ENCODE assay signal across 17 cellular contexts in genomic region chr11:94100253-94100652, GRCh38. TPM values are rescaled to one million over a fixed set of nuclear protein-coding genes. Genes with fewer than 3 reads are reported as not detected.
A peak's percentile ranks its signal among the peaks of the same experiment; 100 is the strongest.
DNase-seq lines count a peak whose midpoint lies in the region; ATAC-seq and TF ChIP-seq lines count a peak whose summit lies in the region.
"Had no signal": no experiment of that assay in that cellular context is flagged by ENCODE, and none has a peak within 500 bp of the region (broad histone marks: within the 10 kb centered on the region; RNA-seq: fewer than 3 reads in every experiment).

No MANE protein-coding gene starts in this region.

- H3K27me3 ChIP-seq in thyroid gland: no peaks in the 10 kb centered on the region
- H3K27me3 ChIP-seq: BLaER1 had no signal

- TF ChIP-seq POLR2A in thyroid gland (IDR thresholded peaks at IDR 0.05): no peak

- DNase-seq in NCI-H1417 (lab: John Stamatoyannopoulos, UW) (peak in 2 of 3 experiments; percentile 33 to 43), NCI-H1417 treated with DMSO at 0.1 percent for 48 hours (lab: John Stamatoyannopoulos, UW) (no peak), NCI-H345 (lab: John Stamatoyannopoulos, UW) (peak; percentile 88), SHP77 treated with DMSO at 0.1 percent for 48 hours (lab: John Stamatoyannopoulos, UW) (peak; percentile 69), thyroid gland (peak; percentile 9 to 19), left colon (no peak), NCI-H1930 (lab: John Stamatoyannopoulos, UW) (no peak)
- DNase-seq: 8988T; CD8-positive, alpha-beta memory T cell; GDM1; H9; NCI-H1694; NCI-H748 treated with DMSO at 0.1 percent for 48 hours; SIG-M5; T-helper 17 cell had no signal

- H3K4me3 ChIP-seq in thyroid gland (replicated peaks in 1 of 3): no peak overlapping the region
- H3K4me3 ChIP-seq: BLaER1 had no signal

- no peaks in the 10 kb centered on the region for H3K36me3 ChIP-seq in thyroid gland
- H3K36me3 ChIP-seq: BLaER1 had no signal

- peaks cover 0 to 11% of the 10 kb centered on the region in 2 donors for H3K4me1 ChIP-seq in thyroid gland
- H3K4me1 ChIP-seq: BLaER1 had no signal

- no peak overlapping the region for H3K27ac ChIP-seq in thyroid gland
- H3K27ac ChIP-seq: BLaER1 had no signal

- ATAC-seq in GM18873 (IDR thresholded peaks at IDR 0.05; ENCODE audit: low FRiP score, unreplicated experiment) (no peak), left colon (no peak)
- ATAC-seq: T-helper 17 cell had no signal

- H3K9me3 ChIP-seq in thyroid gland: no peaks in the 10 kb centered on the region
- H3K9me3 ChIP-seq: BLaER1 had no signal

- intact Hi-C loops in thyroid gland (cut with DNase I): no loop called here
- intact Hi-C loops in left colon (cut with DNase I, micrococcal nuclease): no loop called here

- TF ChIP-seq CTCF in thyroid gland (IDR thresholded peaks at IDR 0.05): no peak

RNA-seq across cellular contexts. Expression of gene PANX1, which starts 28.4 kb away (rescaled TPM):
- total RNA-seq in thyroid gland: 10 to 100 TPM; 18.4 to 21.7 (median 19.1) TPM
- total RNA-seq in left colon: 10 to 100 TPM in 1 of 2 donors, 1 to 10 TPM in 1; 8.8 to 10.4 TPM

Comparison
In these comparisons a context has a peak if more than half of its experiments do, and no peak if none do; other contexts are left out.
1. DNase-seq: peak in NCI-H1417 (2 of 3), NCI-H345 (single experiment), SHP77 treated with DMSO at 0.1 percent for 48 hours (single experiment) and thyroid gland (2 of 2); none in NCI-H1417 treated with DMSO at 0.1 percent for 48 hours (single experiment), left colon (0 of 2) and NCI-H1930 (0 of 2).